Comparison of ENCODE assay signal across 17 cellular contexts in genomic region chr5:65822696-65823095, GRCh38.
DNase-seq lines count a peak whose midpoint lies in the region; TF ChIP-seq lines count a peak whose summit lies in the region.
"Had no signal": no experiment of that assay in that cellular context is flagged by ENCODE, and none has a peak within 500 bp of the region (broad histone marks: within the 10 kb centered on the region; RNA-seq: fewer than 3 reads in every experiment).

No MANE protein-coding gene starts in this region.

- H2AFZ ChIP-seq in GM23248: no peak overlapping the region
- H2AFZ ChIP-seq in PC-9: no peak overlapping the region
- no peak overlapping the region for H2AFZ ChIP-seq in hepatocyte

- H3F3A ChIP-seq in GM23248 (ENCODE audit: insufficient read depth): peaks cover 13% of the 10 kb centered on the region; the same call in 1 of the 2 replicates
- H3F3A ChIP-seq in PC-9 (ENCODE audit: insufficient read depth, low read depth): peaks cover 16% of the 10 kb centered on the region; the same call in 1 of the 2 replicates

- no peaks in the 10 kb centered on the region for H4K20me1 ChIP-seq in GM23248 (ENCODE audit: insufficient read depth)
- H4K20me1 ChIP-seq in PC-9 (ENCODE audit: insufficient read depth): no peaks in the 10 kb centered on the region
- H4K20me1 ChIP-seq in hepatocyte (ENCODE audit: insufficient read depth, poor library complexity, severe bottlenecking): no peaks in the 10 kb centered on the region

- CTCF ChIA-PET in PC-9 (lab: Charles Lee): no interaction called here

- TF ChIP-seq CTCF in PC-9 (conservative IDR thresholded peaks at IDR 0.05) (no peak), hepatocyte (IDR thresholded peaks at IDR 0.05; ENCODE audit: poor library complexity) (no peak)

- no TSS peak for BruUV-seq in PC-9 (replicated peaks; lab: Mats Ljungman, UMichigan)

- in situ Hi-C loops in GM23248 (cut with MboI): no loop called here

- H3K9me2 ChIP-seq in GM23248 (ENCODE audit: insufficient read depth) (no peaks in the 10 kb centered on the region), PC-9 (ENCODE audit: insufficient read depth) (no peaks in the 10 kb centered on the region), hepatocyte (replicated peaks; ENCODE audit: insufficient read depth) (no peaks in the 10 kb centered on the region)

- no peak overlapping the region for H3K27ac ChIP-seq in GM23248
- peak overlapping the region; percentile 73 for H3K27ac ChIP-seq in PC-9
- H3K27ac ChIP-seq in hepatocyte: peak overlapping the region; percentile 89
- H3K27ac ChIP-seq: BLaER1 treated with 17β-estradiol and CSF1 and Interleukin-3, amounts not matched to agents 10 nM and 100 nM had no signal

- intact Hi-C loops in PC-9 (cut with micrococcal nuclease; ENCODE audit: unreplicated experiment): loop anchor here (1.0 kb wide), 1 partner anchor 11 kb away; no protein-coding TSS in a partner anchor

- no peaks in the 10 kb centered on the region for H3K9me3 ChIP-seq in GM23248 (ENCODE audit: low read depth)
- H3K9me3 ChIP-seq in PC-9 (ENCODE audit: insufficient read depth, low read depth): no peaks in the 10 kb centered on the region
- no peaks in the 10 kb centered on the region for H3K9me3 ChIP-seq in hepatocyte (ENCODE audit: low read depth)
- H3K9me3 ChIP-seq: BLaER1 treated with 17β-estradiol and CSF1 and Interleukin-3, amounts not matched to agents 10 nM and 100 nM had no signal

- no peak for DNase-seq in GM23248
- DNase-seq in PC-9: no peak
- no peak for DNase-seq in hepatocyte (ENCODE audit: low spot score)
- DNase-seq in renal cortical epithelial cell (ENCODE audit: low read depth): peak; percentile 37
- DNase-seq in RKO (ENCODE audit: low spot score): no peak
- DNase-seq in H7: no peak
- DNase-seq in T1000 (lab: John Stamatoyannopoulos, UW): no peak
- DNase-seq in GOT3 (lab: John Stamatoyannopoulos, UW): no peak
- DNase-seq: DND-41, GDM1, KG1, NCI-H1048, NCI-H1436 treated with DMSO at 0.1 percent for 48 hours, NCI-H2081 treated with DMSO at 0.1 percent for 48 hours, NCI-H524, SHP77 had no signal

- no peak overlapping the region for H3K9ac ChIP-seq in GM23248
- H3K9ac ChIP-seq: BLaER1 treated with 17β-estradiol and CSF1 and Interleukin-3, amounts not matched to agents 10 nM and 100 nM had no signal

- WGBS in GM23248 (ENCODE audit: low coverage in 1 of 2, low lambda C conversion rate in 2 of 2, missing lambda C conversion rate in 2 of 2), 2 experiments: 95 to 97% methylated on average over 6 of the region's 6 CpGs
- WGBS in hepatocyte (ENCODE audit: low lambda C conversion rate, missing lambda C conversion rate): 81% methylated on average over 6 of the region's 6 CpGs

- H3K4me3 ChIP-seq in GM23248 (no peak overlapping the region), PC-9 (no peak overlapping the region), hepatocyte (no peak overlapping the region), H7 (ENCODE audit: insufficient read depth, low read depth, low read length) (no peak overlapping the region)
- H3K4me3 ChIP-seq: BLaER1 treated with 17β-estradiol and CSF1 and Interleukin-3, amounts not matched to agents 10 nM and 100 nM had no signal

- H3K4me1 ChIP-seq in GM23248 (ENCODE audit: insufficient read depth) (peaks cover 20% of the 10 kb centered on the region), PC-9 (replicated peaks; ENCODE audit: insufficient read depth) (peaks cover 32% of the 10 kb centered on the region), hepatocyte (ENCODE audit: insufficient read depth) (peaks cover 38% of the 10 kb centered on the region)

- H3K79me2 ChIP-seq in GM23248 (ENCODE audit: insufficient read depth): no peaks in the 10 kb centered on the region; the same call in 1 of the 2 replicates
- no peaks in the 10 kb centered on the region for H3K79me2 ChIP-seq in PC-9 (ENCODE audit: low read depth)
- H3K79me2 ChIP-seq in hepatocyte: no peaks in the 10 kb centered on the region

- no peaks in the 10 kb centered on the region for H3K27me3 ChIP-seq in GM23248 (replicated peaks; ENCODE audit: insufficient read depth)
- H3K27me3 ChIP-seq in PC-9 (ENCODE audit: insufficient read depth, low read depth): no peaks in the 10 kb centered on the region
- no peaks in the 10 kb centered on the region for H3K27me3 ChIP-seq in hepatocyte
- no peaks in the 10 kb centered on the region for H3K27me3 ChIP-seq in H7 (ENCODE audit: control insufficient read depth, insufficient read depth, low read length)
- H3K27me3 ChIP-seq: BLaER1 treated with 17β-estradiol and CSF1 and Interleukin-3, amounts not matched to agents 10 nM and 100 nM had no signal

- POLR2A ChIA-PET in PC-9 (lab: Charles Lee; ENCODE audit: unreplicated experiment): interaction anchor here (0.6 to 2.2 kb wide), 3 partner anchors 11 to 103 kb away, joined by 7 to 16 read pairs (median 15); no protein-coding TSS in a partner anchor

- peaks cover 8% of the 10 kb centered on the region; the same call in 1 of the 2 replicates for H3K36me3 ChIP-seq in GM23248 (ENCODE audit: low read depth)
- no peaks in the 10 kb centered on the region; the same call in 1 of the 2 replicates for H3K36me3 ChIP-seq in PC-9 (ENCODE audit: low read depth)
- H3K36me3 ChIP-seq in hepatocyte (replicated peaks; ENCODE audit: insufficient read depth, low read depth): no peaks in the 10 kb centered on the region
- peaks cover 2% of the 10 kb centered on the region for H3K36me3 ChIP-seq in H7 (replicated peaks; ENCODE audit: control insufficient read depth, insufficient read depth, low read length)

- H3K4me2 ChIP-seq in GM23248 (ENCODE audit: unreplicated experiment) (peak overlapping the region; percentile 24), PC-9 (no peak overlapping the region), hepatocyte (no peak overlapping the region)
